In the genomic region with DNA sequence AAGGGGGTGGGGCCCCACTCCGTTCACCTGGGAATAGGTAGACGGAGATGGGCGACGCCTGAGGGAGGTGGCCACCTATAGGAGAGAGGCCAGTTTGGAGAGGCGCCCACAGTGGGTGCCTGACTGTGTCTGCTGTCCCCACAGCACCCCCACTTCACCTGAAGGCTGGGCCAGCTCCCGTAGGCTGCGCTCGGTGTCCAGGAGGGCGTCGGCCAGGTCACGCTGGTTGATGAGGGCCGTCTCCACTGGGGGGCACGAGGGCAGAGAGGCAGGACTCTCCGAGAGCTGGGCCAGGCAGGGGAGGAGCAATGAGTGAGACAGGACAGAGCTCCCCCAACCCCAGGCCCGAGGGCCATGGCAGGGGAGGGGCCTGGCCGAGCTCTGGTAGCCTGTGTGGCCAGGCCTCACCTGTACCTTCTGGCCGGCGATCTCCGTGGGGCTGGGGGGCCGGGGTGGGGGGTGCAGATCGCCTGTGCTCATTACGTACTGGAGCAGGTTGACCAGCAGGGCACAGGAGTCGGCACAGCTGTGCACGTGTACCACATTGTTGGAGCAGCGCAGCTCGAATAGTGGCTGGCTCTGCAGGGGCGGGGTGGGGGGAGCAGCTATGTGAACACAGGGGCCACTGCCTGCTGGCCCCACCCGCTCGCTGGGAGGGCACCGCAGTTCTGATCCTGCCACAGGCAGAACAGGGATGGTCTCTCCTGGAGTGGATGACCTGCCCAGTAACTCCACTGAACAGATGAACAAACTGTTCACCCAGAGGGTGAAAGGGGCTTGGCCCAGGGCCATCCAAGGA, we compare ENCODE assay signal across 1 cellular context.
TF ChIP-seq lines count a peak whose summit lies in the region.

No MANE protein-coding gene starts in this region.

TF ChIP-seq in GM23338, 12 proteins besides CTCF, POLR2A, EP300 and RAD21:
- TF ChIP-seq REST (IDR thresholded peaks at IDR 0.05; ENCODE audit: unreplicated experiment), result no peak
- no peak for TF ChIP-seq JUNB (IDR thresholded peaks at IDR 0.05; ENCODE audit: unreplicated experiment)
- no peak for TF ChIP-seq EZH2phosphoT487 (IDR thresholded peaks at IDR 0.05; ENCODE audit: unreplicated experiment)
